In genomic region chr3:99644017-99644416, GRCh38 we compare ENCODE assay signal across 17 cellular contexts. TPM values are rescaled to one million over a fixed set of nuclear protein-coding genes. Genes with fewer than 3 reads are reported as not detected.
DNase-seq lines count a peak whose midpoint lies in the region; ATAC-seq, FAIRE-seq and TF ChIP-seq lines count a peak whose summit lies in the region.
"Had no signal": no experiment of that assay in that cellular context is flagged by ENCODE, and none has a peak within 500 bp of the region (broad histone marks: within the 10 kb centered on the region; RNA-seq: fewer than 3 reads in every experiment).

No MANE protein-coding gene starts in this region.

- H3K4me2 ChIP-seq in HepG2 (ENCODE audit: low read depth, low read length) (no peak overlapping the region), GM23338 (no peak overlapping the region)

- ATAC-seq in RWPE2 (ENCODE audit: low read depth): no peak
- no peak for ATAC-seq in HepG2
- ATAC-seq in GM23338: no peak
- ATAC-seq: HCT116 had no signal

- no TSS peak for BruUV-seq in HepG2 (replicated peaks; lab: Mats Ljungman, UMichigan)

- no peak for DNase-seq in RWPE2 (ENCODE audit: low spot score)
- DNase-seq in esophagus muscularis mucosa (ENCODE audit: extremely low spot score): no peak
- DNase-seq in sigmoid colon: no peak
- no peak for DNase-seq in HepG2 (ENCODE audit: low spot score)
- no peak for DNase-seq in retina
- DNase-seq in NCI-H1694 treated with DMSO at 0.1 percent for 48 hours (lab: John Stamatoyannopoulos, UW): no peak
- no peak for DNase-seq in GM23338 (ENCODE audit: low spot score)
- DNase-seq: COR-L47, DMS153, EL, NCI-H1048, NCI-H187, NCI-H446, Right ventricle myocardium superior had no signal

- POLR2A ChIA-PET in HepG2 (lab: Yijun Ruan, JAX): no interaction called here

- H3K4me3 ChIP-seq in ACC112 (ENCODE audit: low read depth, low read length): peak overlapping the region; percentile 91
- no peak overlapping the region for H3K4me3 ChIP-seq in RWPE2 (ENCODE audit: severe bottlenecking)
- no peak overlapping the region for H3K4me3 ChIP-seq in esophagus muscularis mucosa
- H3K4me3 ChIP-seq in sigmoid colon: no peak overlapping the region
- H3K4me3 ChIP-seq in HepG2 (replicated peaks in 1 of 3; ENCODE audit: insufficient read depth in 1 of 3, low read depth in 2 of 3, low read length in 3 of 3): no peak overlapping the region
- H3K4me3 ChIP-seq in GM23338: no peak overlapping the region

- H3K9me3 ChIP-seq in RWPE2 (ENCODE audit: severe bottlenecking): no peaks in the 10 kb centered on the region
- no peaks in the 10 kb centered on the region for H3K9me3 ChIP-seq in esophagus muscularis mucosa
- no peaks in the 10 kb centered on the region for H3K9me3 ChIP-seq in sigmoid colon
- no peaks in the 10 kb centered on the region for H3K9me3 ChIP-seq in HepG2 (ENCODE audit: low read length)

- no peak overlapping the region for H3K27ac Mint-ChIP-seq in GM23338

- peaks cover 21% of the 10 kb centered on the region for H3K4me1 Mint-ChIP-seq in GM23338

- no peaks in the 10 kb centered on the region for H3K36me3 Mint-ChIP-seq in GM23338 (ENCODE audit: low read depth)

- no peaks in the 10 kb centered on the region for H3K27me3 ChIP-seq in ACC112 (ENCODE audit: insufficient read depth, low read length)
- no peaks in the 10 kb centered on the region for H3K27me3 ChIP-seq in RWPE2 (ENCODE audit: insufficient read depth, poor library complexity, severe bottlenecking)
- no peaks in the 10 kb centered on the region for H3K27me3 ChIP-seq in esophagus muscularis mucosa
- H3K27me3 ChIP-seq in sigmoid colon: no peaks in the 10 kb centered on the region
- peaks cover 0 to 3% of the 10 kb centered on the region in 2 experiments; a peak in 2 of 5 replicates for H3K27me3 ChIP-seq in HepG2 (ENCODE audit: control insufficient read depth in 1 of 2, insufficient read depth in 2 of 2, low read length in 2 of 2)
- peaks cover 16% of the 10 kb centered on the region for H3K27me3 ChIP-seq in GM23338 (ENCODE audit: insufficient read depth)

- H3K9me3 Mint-ChIP-seq in GM23338: no peaks in the 10 kb centered on the region

- no peak for TF ChIP-seq EP300 in esophagus muscularis mucosa (IDR thresholded peaks at IDR 0.05)
- no peak for TF ChIP-seq EP300 in sigmoid colon (IDR thresholded peaks at IDR 0.05)
- TF ChIP-seq EP300 in HepG2 (IDR thresholded peaks at IDR 0.05; ENCODE audit: low read depth in 2 of 2, low read length in 2 of 2): no peak
- no peak for TF ChIP-seq EP300 in HepG2 (CRISPR knock-in tag; IDR thresholded peaks at IDR 0.05; ENCODE audit: borderline replicate concordance)

- peak overlapping the region; percentile 94 for H3K27ac ChIP-seq in ACC112 (ENCODE audit: low read depth, low read length)
- H3K27ac ChIP-seq in RWPE2 (ENCODE audit: poor library complexity, severe bottlenecking): peak overlapping the region; percentile 99
- peak overlapping the region; percentile 73 to 92 (median 82) for H3K27ac ChIP-seq in esophagus muscularis mucosa (replicated peaks in 1 of 4)
- H3K27ac ChIP-seq in sigmoid colon: peak overlapping the region in 3 of 4 donors; percentile 81 to 91 (median 87)
- H3K27ac ChIP-seq in HepG2 (ENCODE audit: extremely low read length, insufficient read depth, low read length): no peak overlapping the region
- H3K27ac ChIP-seq in GM23338 (ENCODE audit: low read depth): no peak overlapping the region
- H3K27ac ChIP-seq: C4-2B had no signal

- no peak for TF ChIP-seq CTCF in RWPE2 (IDR thresholded peaks at IDR 0.05; ENCODE audit: poor library complexity, severe bottlenecking)
- TF ChIP-seq CTCF in esophagus muscularis mucosa (IDR thresholded peaks at IDR 0.05): no peak
- no peak for TF ChIP-seq CTCF in sigmoid colon (IDR thresholded peaks at IDR 0.05)
- TF ChIP-seq CTCF in HepG2 (CRISPR knock-in tag; IDR thresholded peaks at IDR 0.05): no peak
- no peak for TF ChIP-seq CTCF in GM23338 (conservative IDR thresholded peaks at IDR 0.05; ENCODE audit: low read depth in 2 of 2)

- H3K9me2 ChIP-seq in GM23338 (ENCODE audit: insufficient read depth): no peaks in the 10 kb centered on the region

- H3K36me3 ChIP-seq in ACC112 (ENCODE audit: insufficient read depth, low read length) (peaks cover 13% of the 10 kb centered on the region; the same call in 1 of the 2 replicates), RWPE2 (ENCODE audit: low read depth) (peaks cover 87% of the 10 kb centered on the region), esophagus muscularis mucosa (no peaks in the 10 kb centered on the region), sigmoid colon (no peaks in the 10 kb centered on the region), HepG2 (replicated peaks in 1 of 2; ENCODE audit: control insufficient read depth in 1 of 2, insufficient read depth in 2 of 2, low read length in 2 of 2) (no peaks in the 10 kb centered on the region), GM23338 (ENCODE audit: insufficient read depth) (no peaks in the 10 kb centered on the region)

- no peak overlapping the region for H2AFZ ChIP-seq in ACC112 (ENCODE audit: low read length, unreplicated experiment)
- H2AFZ ChIP-seq in HepG2 (ENCODE audit: low read length): no peak overlapping the region
- H2AFZ ChIP-seq in GM23338: no peak overlapping the region

- CTCF ChIA-PET in HepG2 (lab: Yijun Ruan, JAX; ENCODE audit: low intra/inter-chr PET ratio, low total read pairs): no interaction called here

- no peaks in the 10 kb centered on the region for H4K20me1 ChIP-seq in HepG2 (ENCODE audit: insufficient read depth, low read length)
- H4K20me1 ChIP-seq in GM23338 (replicated peaks; ENCODE audit: insufficient read depth): no peaks in the 10 kb centered on the region

- peaks cover 1% of the 10 kb centered on the region for H3K27me3 Mint-ChIP-seq in GM23338 (ENCODE audit: insufficient read depth, low read depth, poor library complexity)

- H3F3A ChIP-seq in GM23338 (replicated peaks; ENCODE audit: low read depth): no peaks in the 10 kb centered on the region

- intact Hi-C loops in esophagus muscularis mucosa (cut with DNase I) (no loop called here), sigmoid colon (cut with DNase I) (loop anchor here (5.0 kb wide), 1 partner anchor 33 kb away; no protein-coding TSS in a partner anchor), HepG2 (cut with micrococcal nuclease; ENCODE audit: unreplicated experiment) (loop anchor here (2.0 kb wide), 1 partner anchor 43 kb away; no protein-coding TSS in a partner anchor)

- H3K9ac ChIP-seq in HepG2 (ENCODE audit: insufficient read depth, low read depth, low read length): no peak overlapping the region

- FAIRE-seq in HepG2 (lab: Jason Lieb, UNC): no peak

- TF ChIP-seq RAD21 in HepG2 (CRISPR knock-in tag; IDR thresholded peaks at IDR 0.05): no peak

- H3K79me2 ChIP-seq in ACC112 (ENCODE audit: control insufficient read depth, insufficient read depth, low read length, unreplicated experiment): peaks cover 96% of the 10 kb centered on the region
- no peaks in the 10 kb centered on the region for H3K79me2 ChIP-seq in HepG2 (ENCODE audit: insufficient read depth, low read length)
- no peaks in the 10 kb centered on the region for H3K79me2 ChIP-seq in GM23338 (replicated peaks; ENCODE audit: insufficient read depth)

- in situ Hi-C loops in HepG2 (cut with HindIII; ENCODE audit: extremely low pct_ligation_motif_present, low pct_unique_long_range_greater_than_20kb): loop anchor here (10.0 kb wide), 1 partner anchor 111 kb away; no protein-coding TSS in a partner anchor

- no peak overlapping the region for H3K4me3 Mint-ChIP-seq in GM23338

- no peak for TF ChIP-seq POLR2A in esophagus muscularis mucosa (IDR thresholded peaks at IDR 0.05; ENCODE audit: low read depth)
- no peak for TF ChIP-seq POLR2A in sigmoid colon (IDR thresholded peaks at IDR 0.05)
- TF ChIP-seq POLR2A in HepG2 (IDR thresholded peaks at IDR 0.05; ENCODE audit: insufficient read depth in 1 of 2, low read depth in 2 of 2, low read length in 2 of 2): no peak

- H3K4me1 ChIP-seq in ACC112 (ENCODE audit: control insufficient read depth, insufficient read depth, low read length, unreplicated experiment): peaks cover 80% of the 10 kb centered on the region
- H3K4me1 ChIP-seq in RWPE2 (ENCODE audit: insufficient read depth, poor library complexity, severe bottlenecking): peaks cover 70% of the 10 kb centered on the region
- H3K4me1 ChIP-seq in esophagus muscularis mucosa: peaks cover 7 to 96% (median 73%) of the 10 kb centered on the region in 4 donors
- H3K4me1 ChIP-seq in sigmoid colon: peaks cover 0 to 52% (median 41%) of the 10 kb centered on the region in 4 donors
- no peaks in the 10 kb centered on the region for H3K4me1 ChIP-seq in HepG2 (ENCODE audit: insufficient read depth, low read length)
- peaks cover 22% of the 10 kb centered on the region for H3K4me1 ChIP-seq in GM23338 (ENCODE audit: insufficient read depth)

TF ChIP-seq in GM23338, 12 proteins besides CTCF, POLR2A, EP300 and RAD21 (continues in another document):
- TF ChIP-seq NANOG (IDR thresholded peaks at IDR 0.05; ENCODE audit: borderline replicate concordance): no peak

RNA-seq across cellular contexts. Expression of gene COL8A1, which starts 5.6 kb away (rescaled TPM):
- total RNA-seq in esophagus muscularis mucosa (100 to 1,000 TPM in 1 of 4 donors, 10 to 100 TPM in 3; 31.5 to 139 (median 71.4) TPM), sigmoid colon (10 to 100 TPM; 15.3 to 39.6 (median 18.3) TPM), HepG2 (2016; rRNA removed; fragmentation: Illumina TruSeq; extraction: Trizol) (not detected in 2 replicates)
- polyA plus RNA-seq in sigmoid colon (1 to 10 TPM in 1 of 3 donors, under 1 TPM in 2; 0.23 to 2.2 (median 0.60) TPM), HepG2 (2011; rRNA removed) (not detected in 2 replicates), GM23338 (2016; fragmentation: Nextera tagmentation; extraction: Ambion mirVana) (0.24 and 0.26 TPM in 2 replicates)
- not detected in 2 replicates for total RNA-seq in HepG2 (2016; cell fraction: cytosol; rRNA removed; fragmentation: Illumina TruSeq; extraction: Trizol; ENCODE audit: low read depth)
- total RNA-seq in HepG2 (2016; cell fraction: insoluble cytoplasmic fraction; rRNA removed; fragmentation: Illumina TruSeq; extraction: Trizol): not detected in 2 replicates
- not detected in 2 replicates for total RNA-seq in HepG2 (2016; cell fraction: membrane; rRNA removed; fragmentation: Illumina TruSeq; extraction: Trizol)
- total RNA-seq in HepG2 (2016; cell fraction: nucleus; rRNA removed; fragmentation: Illumina TruSeq; extraction: Trizol): not detected in 2 replicates
- not detected in 2 replicates for polyA plus RNA-seq in HepG2 (2011; cell fraction: cytosol; rRNA removed)
- not detected in 2 replicates for polyA plus RNA-seq in HepG2 (2011; cell fraction: nucleus; rRNA removed)
- polyA plus RNA-seq in HepG2 (2012): 0.05 TPM in 1 of 2 replicates, not detected in the other
- not detected in 2 replicates for polyA plus RNA-seq in HepG2 (2016; cell fraction: cytosol; fragmentation: Illumina TruSeq; extraction: Trizol; ENCODE audit: low read depth)
- not detected in 2 replicates for polyA plus RNA-seq in HepG2 (2016; cell fraction: insoluble cytoplasmic fraction; fragmentation: Illumina TruSeq; extraction: Trizol; ENCODE audit: low read depth)
- not detected in 2 replicates for polyA plus RNA-seq in HepG2 (2016; cell fraction: membrane; fragmentation: Illumina TruSeq; extraction: Trizol; ENCODE audit: low read depth)
- not detected in 2 replicates for polyA plus RNA-seq in HepG2 (2016; cell fraction: nucleus; fragmentation: Illumina TruSeq; extraction: Trizol; ENCODE audit: insufficient read depth, low read depth)
- not detected in 2 replicates for polyA minus RNA-seq in HepG2 (2011; rRNA and poly(A)+ RNA removed; ENCODE audit: low replicate concordance)
- polyA minus RNA-seq in HepG2 (2011; cell fraction: cytosol; rRNA and poly(A)+ RNA removed): not detected in 2 replicates
- 0.12 TPM in 1 of 2 replicates, not detected in the other for polyA minus RNA-seq in HepG2 (2011; cell fraction: nucleus; rRNA and poly(A)+ RNA removed)
- 0.97 and 1.7 TPM in 2 replicates for total RNA-seq in GM23338 (2014; rRNA removed; shearing (Covaris generic))

Comparison
In these comparisons a context has a peak if more than half of its experiments do, and no peak if none do; other contexts are left out.
1. H3K27ac ChIP-seq: peak in ACC112 (single experiment), RWPE2 (single experiment), esophagus muscularis mucosa (4 of 4) and sigmoid colon (3 of 4); none in HepG2 (single experiment) and GM23338 (single experiment).